Comparison of ENCODE assay signal across 24 cellular contexts in genomic region chr13:21917046-21918010, GRCh38.
DNase-seq lines count a peak whose midpoint lies in the region; ATAC-seq, FAIRE-seq and TF ChIP-seq lines count a peak whose summit lies in the region.
"Had no signal": no experiment of that assay in that cellular context is flagged by ENCODE, and none has a peak within 500 bp of the region (broad histone marks: within the 10 kb centered on the region; RNA-seq: fewer than 3 reads in every experiment).

No MANE protein-coding gene starts in this region.

- H3K9ac ChIP-seq in IMR-90 (ENCODE audit: low read depth, low read length) = no peak overlapping the region
- H3K9ac ChIP-seq in smooth muscle cell (ENCODE audit: low read depth) = no peak overlapping the region

- peak; percentile 23 for FAIRE-seq in bronchial epithelial cell (lab: Jason Lieb, UNC)
- FAIRE-seq: A204.1, GM12891 had no signal

- CTCF ChIA-PET in IMR-90 (lab: Yijun Ruan, JAX) = no interaction called here

- no peaks in the 10 kb centered on the region for H3K27me3 ChIP-seq in IMR-90 (ENCODE audit: control insufficient read depth, insufficient read depth, low read length)
- H3K27me3 ChIP-seq in bronchial epithelial cell (ENCODE audit: control insufficient read depth, insufficient read depth, low read length) = no peaks in the 10 kb centered on the region
- H3K27me3 ChIP-seq in smooth muscle cell (ENCODE audit: low read depth) = no peaks in the 10 kb centered on the region

- H3K18ac ChIP-seq in IMR-90 (ENCODE audit: low read depth, low read length) = no peak overlapping the region

- dilution Hi-C loops in IMR-90 (cut with HindIII; ENCODE audit: low sequenced_read_pairs, unreplicated experiment) = no loop called here

- H3K4me1 ChIP-seq in IMR-90 (ENCODE audit: control insufficient read depth, insufficient read depth, low read length) = no peaks in the 10 kb centered on the region
- no peaks in the 10 kb centered on the region for H3K4me1 ChIP-seq in smooth muscle cell (ENCODE audit: low read depth)

- no peak overlapping the region for H4K8ac ChIP-seq in IMR-90 (ENCODE audit: low read depth in 2 of 2, low read length in 2 of 2)

- TF ChIP-seq CTCF in IMR-90 (conservative IDR thresholded peaks at IDR 0.05; ENCODE audit: low read depth, low read length) = no peak
- TF ChIP-seq CTCF in bronchial epithelial cell (IDR thresholded peaks at IDR 0.05; ENCODE audit: insufficient read depth, low read length, severe bottlenecking) = no peak
- no peak for TF ChIP-seq CTCF in smooth muscle cell (IDR thresholded peaks at IDR 0.05; ENCODE audit: borderline replicate concordance, insufficient read depth, poor library complexity, severe bottlenecking)

- DNase-seq in SHP77 treated with DMSO at 0.1 percent for 48 hours (lab: John Stamatoyannopoulos, UW) (peak; percentile 30), SHP77 (lab: John Stamatoyannopoulos, UW) (no peak), IMR-90 (peak; percentile 19), bronchial epithelial cell (ENCODE audit: low read depth) (no peak), smooth muscle cell (lab: John Stamatoyannopoulos, UW; ENCODE audit: unreplicated experiment) (no peak), pons (ENCODE audit: low spot score) (no peak), T-helper 9 cell (no peak), left lobe of liver (ENCODE audit: low spot score) (no peak)
- DNase-seq: CD4-positive, alpha-beta T cell; COR-L47; DND-41; Karpas-422; NCI-H1436; NCI-H187 treated with DMSO at 0.1 percent for 48 hours; NCI-H2107; NCI-H226; NCI-H510A treated with DMSO at 0.1 percent for 48 hours; NCI-H748 treated with DMSO at 0.1 percent for 48 hours; OCI-M1; SIG-M5 had no signal

- H2AFZ ChIP-seq in IMR-90 (replicated peaks; ENCODE audit: low read length, poor library complexity) = no peak overlapping the region
- no peak overlapping the region for H2AFZ ChIP-seq in smooth muscle cell (ENCODE audit: low read depth)

- no peak overlapping the region for H2AK9ac ChIP-seq in IMR-90 (replicated peaks; ENCODE audit: low read depth, low read length, poor library complexity)

- no peak for TF ChIP-seq POLR2A in IMR-90 (IDR thresholded peaks at IDR 0.05; ENCODE audit: low read depth, low read length)

- no peak overlapping the region for H3K23ac ChIP-seq in IMR-90 (ENCODE audit: low read depth, low read length)

- no peak overlapping the region for H2BK20ac ChIP-seq in IMR-90 (ENCODE audit: low read depth, low read length)

- H3K4me2 ChIP-seq in IMR-90 (ENCODE audit: low read depth, low read length) (no peak overlapping the region), smooth muscle cell (no peak overlapping the region)

- intact Hi-C loops in IMR-90 (cut with micrococcal nuclease) = no loop called here

- BruUV-seq in IMR-90 (replicated peaks; lab: Mats Ljungman, UMichigan) = no TSS peak

- TF ChIP-seq RAD21 in IMR-90 (IDR thresholded peaks at IDR 0.05; ENCODE audit: low read length) = no peak

- in situ Hi-C loops in IMR-90 (cut with MboI; ENCODE audit: low sequenced_read_pairs) = no loop called here

- H2AK5ac ChIP-seq in IMR-90 (ENCODE audit: low read depth, low read length) = no peak overlapping the region

- no peaks in the 10 kb centered on the region for H3K9me3 ChIP-seq in IMR-90 (ENCODE audit: control insufficient read depth, insufficient read depth, low read length)
- H3K9me3 ChIP-seq in smooth muscle cell (replicated peaks; ENCODE audit: low read depth) = no peaks in the 10 kb centered on the region

- H3K27ac ChIP-seq in IMR-90 (ENCODE audit: insufficient read depth, low read length) (no peak overlapping the region), smooth muscle cell (ENCODE audit: low read depth) (peak overlapping the region; percentile 21)

- H3K4me3 ChIP-seq in IMR-90 (ENCODE audit: insufficient read depth, low read depth, low read length) = no peak overlapping the region
- no peak overlapping the region for H3K4me3 ChIP-seq in bronchial epithelial cell (ENCODE audit: low read depth, low read length)
- no peak overlapping the region for H3K4me3 ChIP-seq in smooth muscle cell

- H3K9me1 ChIP-seq in IMR-90 (ENCODE audit: insufficient read depth, low read length) = no peaks in the 10 kb centered on the region

- no peak overlapping the region for H2BK15ac ChIP-seq in IMR-90 (ENCODE audit: low read depth, low read length)

- POLR2A ChIA-PET in IMR-90 (lab: Charles Lee; ENCODE audit: unreplicated experiment) = no interaction called here

- no peak overlapping the region for H3K14ac ChIP-seq in IMR-90 (replicated peaks; ENCODE audit: low read depth, low read length)

- no peak overlapping the region for H4K5ac ChIP-seq in IMR-90 (ENCODE audit: low read depth, low read length)

- H3F3A ChIP-seq in smooth muscle cell (ENCODE audit: low read depth) = no peaks in the 10 kb centered on the region

- no peaks in the 10 kb centered on the region for H3K79me2 ChIP-seq in smooth muscle cell (ENCODE audit: low read depth)

- H3K56ac ChIP-seq in IMR-90 (ENCODE audit: extremely low read depth, insufficient read depth, low read length) = no peak overlapping the region

- no peaks in the 10 kb centered on the region for H4K20me1 ChIP-seq in IMR-90 (ENCODE audit: insufficient read depth, low read length)
- H4K20me1 ChIP-seq in smooth muscle cell (ENCODE audit: low read depth) = no peaks in the 10 kb centered on the region

- H2BK120ac ChIP-seq in IMR-90 (ENCODE audit: low read depth, low read length) = no peak overlapping the region

- no peak for ATAC-seq in IMR-90 (ENCODE audit: low read depth)
- no peak for ATAC-seq in left lobe of liver
- ATAC-seq: HCT116, SK-N-SH treated with all-trans-retinoic acid at 6 μM for 48 hours had no signal

- H3K4ac ChIP-seq in IMR-90 (ENCODE audit: low read depth, low read length) = no peak overlapping the region

- no peaks in the 10 kb centered on the region for H3K36me3 ChIP-seq in IMR-90 (ENCODE audit: control insufficient read depth, insufficient read depth, low read length)
- H3K36me3 ChIP-seq in bronchial epithelial cell (ENCODE audit: control insufficient read depth, insufficient read depth, low read length) = no peaks in the 10 kb centered on the region
- no peaks in the 10 kb centered on the region for H3K36me3 ChIP-seq in smooth muscle cell (ENCODE audit: low read depth)

- 63% methylated on average over 2 of the region's 10 CpGs; no CpG with 5 or more reads in 1 of the 2 experiments for WGBS in IMR-90 (ENCODE audit: extremely low coverage in 2 of 2, insufficient read length in 1 of 2), 2 experiments
- WGBS in smooth muscle cell (ENCODE audit: low lambda C conversion rate) = 72% methylated on average over 10 of the region's 10 CpGs

- H4K91ac ChIP-seq in IMR-90 (ENCODE audit: insufficient read depth, low read depth, low read length) = no peak overlapping the region

- H2BK5ac ChIP-seq in IMR-90 (ENCODE audit: low read depth, low read length, poor library complexity, severe bottlenecking) = no peak overlapping the region

- H3K79me1 ChIP-seq in IMR-90 (ENCODE audit: low read depth in 1 of 2, low read length in 2 of 2) = no peaks in the 10 kb centered on the region

TF ChIP-seq in IMR-90, 13 proteins besides CTCF, POLR2A, EP300 and RAD21:
- TF ChIP-seq MAFK (IDR thresholded peaks at IDR 0.05; ENCODE audit: low read depth, low read length) = no peak
- no peak for TF ChIP-seq ELK1 (IDR thresholded peaks at IDR 0.05; ENCODE audit: borderline replicate concordance, low read depth, low read length)
- TF ChIP-seq BHLHE40 (IDR thresholded peaks at IDR 0.05; ENCODE audit: low read depth, low read length) = no peak
- TF ChIP-seq USF2 (IDR thresholded peaks at IDR 0.05; ENCODE audit: low read depth, low read length) = no peak
- TF ChIP-seq SMC3 (IDR thresholded peaks at IDR 0.05; ENCODE audit: low read depth, low read length) = no peak
- TF ChIP-seq CEBPB (IDR thresholded peaks at IDR 0.05; ENCODE audit: low read depth, low read length) = no peak
- no peak for TF ChIP-seq MXI1 (IDR thresholded peaks at IDR 0.05; ENCODE audit: borderline replicate concordance, low read depth, low read length)
- no peak for TF ChIP-seq NFE2L2 (IDR thresholded peaks at IDR 0.05; ENCODE audit: low read depth, low read length)
- TF ChIP-seq RFX5 (IDR thresholded peaks at IDR 0.05; ENCODE audit: low read depth, low read length) = no peak
- no peak for TF ChIP-seq CHD1 (IDR thresholded peaks at IDR 0.05; ENCODE audit: low read depth, low read length)
- no peak for TF ChIP-seq FOS (IDR thresholded peaks at IDR 0.05; ENCODE audit: low read depth, low read length)
- no peak for TF ChIP-seq RCOR1 (IDR thresholded peaks at IDR 0.05; ENCODE audit: insufficient replicate concordance, low read length)
- no peak for TF ChIP-seq MAZ (IDR thresholded peaks at IDR 0.05; ENCODE audit: borderline replicate concordance, low read depth, low read length)

Comparison
In these comparisons a context has a peak if more than half of its experiments do, and no peak if none do; other contexts are left out.
1. DNase-seq: peak in SHP77 treated with DMSO at 0.1 percent for 48 hours (single experiment) and IMR-90 (single experiment); none in SHP77 (0 of 2), bronchial epithelial cell (single experiment), smooth muscle cell (single experiment), pons (single experiment), T-helper 9 cell (single experiment) and left lobe of liver (single experiment).